Comparison of ENCODE assay signal across 8 cellular contexts in genomic region chr12:27185234-27186045, GRCh38. TPM values are rescaled to one million over a fixed set of nuclear protein-coding genes. Genes with fewer than 3 reads are reported as not detected.
DNase-seq lines count a peak whose midpoint lies in the region; ATAC-seq lines count a peak whose summit lies in the region.

No MANE protein-coding gene starts in this region.

- peak; percentile 48 for DNase-seq in activated CD4-positive, alpha-beta T cell treated with anti-CD3 and anti-CD28 coated beads for 48 hours
- DNase-seq in activated CD4-positive, alpha-beta T cell treated with anti-CD3 and anti-CD28 coated beads for 1 hour, result no peak
- peak; percentile 58 for DNase-seq in activated T-helper 1 cell treated with anti-CD3 and anti-CD28 coated beads, Interleukin-12 subunit alpha, Interleukin-12 subunit beta, Interleukin-2, Interleukin-4 antibody, amounts not matched to agents 30 ng/mL and 10 ng/mL and 1 ng/mL, durations not matched to agents 14 hours and 24 hours and 36 hours (ENCODE audit: low spot score)
- peak in 7 of 9 donors; percentile 9 to 36 (median 20) for DNase-seq in naive thymus-derived CD4-positive, alpha-beta T cell
- DNase-seq in left lobe of liver (ENCODE audit: low spot score), result no peak
- DNase-seq in GF-D8 (lab: John Stamatoyannopoulos, UW), result no peak
- DNase-seq in NCI-H2227 treated with DMSO at 0.1 percent for 48 hours (lab: John Stamatoyannopoulos, UW), result no peak

- peaks cover 40% of the 10 kb centered on the region for H3K4me1 Mint-ChIP-seq in activated T-helper 1 cell treated with anti-CD3 and anti-CD28 coated beads, Interleukin-12 subunit alpha, Interleukin-12 subunit beta, Interleukin-2, Interleukin-4 antibody, amounts not matched to agents 30 ng/mL and 10 ng/mL and 1 ng/mL, durations not matched to agents 14 hours and 24 hours and 36 hours (ENCODE audit: low read depth)
- peaks cover 2 to 17% (median 7%) of the 10 kb centered on the region in 7 donors for H3K4me1 Mint-ChIP-seq in naive thymus-derived CD4-positive, alpha-beta T cell

- POLR2A ChIA-PET in naive thymus-derived CD4-positive, alpha-beta T cell (lab: Charles Lee), result no interaction called here

- H3K4me3 Mint-ChIP-seq in activated T-helper 1 cell treated with anti-CD3 and anti-CD28 coated beads, Interleukin-12 subunit alpha, Interleukin-12 subunit beta, Interleukin-2, Interleukin-4 antibody, amounts not matched to agents 30 ng/mL and 10 ng/mL and 1 ng/mL, durations not matched to agents 14 hours and 24 hours and 36 hours, result peak overlapping the region; percentile 1
- peak overlapping the region in 1 of 10 donors; percentile 43 for H3K4me3 Mint-ChIP-seq in naive thymus-derived CD4-positive, alpha-beta T cell

- peaks cover 0 to 6% of the 10 kb centered on the region in 2 donors for H3K4me1 ChIP-seq in naive thymus-derived CD4-positive, alpha-beta T cell (ENCODE audit: control insufficient read depth in 2 of 2, insufficient read depth in 2 of 2, low read length in 2 of 2)

- no peaks in the 10 kb centered on the region for H3K9me3 Mint-ChIP-seq in activated T-helper 1 cell treated with anti-CD3 and anti-CD28 coated beads, Interleukin-12 subunit alpha, Interleukin-12 subunit beta, Interleukin-2, Interleukin-4 antibody, amounts not matched to agents 30 ng/mL and 10 ng/mL and 1 ng/mL, durations not matched to agents 14 hours and 24 hours and 36 hours
- peaks cover 0 to 3% (median 0%) of the 10 kb centered on the region in 11 donors for H3K9me3 Mint-ChIP-seq in naive thymus-derived CD4-positive, alpha-beta T cell

- no peak overlapping the region for H3K27ac ChIP-seq in naive thymus-derived CD4-positive, alpha-beta T cell (ENCODE audit: low read depth, low read length)

- no peaks in the 10 kb centered on the region for H3K36me3 Mint-ChIP-seq in activated T-helper 1 cell treated with anti-CD3 and anti-CD28 coated beads, Interleukin-12 subunit alpha, Interleukin-12 subunit beta, Interleukin-2, Interleukin-4 antibody, amounts not matched to agents 30 ng/mL and 10 ng/mL and 1 ng/mL, durations not matched to agents 14 hours and 24 hours and 36 hours (ENCODE audit: low read depth)
- H3K36me3 Mint-ChIP-seq in naive thymus-derived CD4-positive, alpha-beta T cell, result peaks cover 0 to 5% (median 0%) of the 10 kb centered on the region in 5 donors

- no peaks in the 10 kb centered on the region for H3K27me3 Mint-ChIP-seq in activated T-helper 1 cell treated with anti-CD3 and anti-CD28 coated beads, Interleukin-12 subunit alpha, Interleukin-12 subunit beta, Interleukin-2, Interleukin-4 antibody, amounts not matched to agents 30 ng/mL and 10 ng/mL and 1 ng/mL, durations not matched to agents 14 hours and 24 hours and 36 hours (ENCODE audit: insufficient read depth)
- no peaks in the 10 kb centered on the region for H3K27me3 Mint-ChIP-seq in naive thymus-derived CD4-positive, alpha-beta T cell

- no peak overlapping the region for H3K4me3 ChIP-seq in naive thymus-derived CD4-positive, alpha-beta T cell (ENCODE audit: low read length)

- no peaks in the 10 kb centered on the region for H3K9me3 ChIP-seq in naive thymus-derived CD4-positive, alpha-beta T cell (ENCODE audit: control insufficient read depth in 2 of 3, low read length in 3 of 3)

- no peaks in the 10 kb centered on the region for H3K36me3 ChIP-seq in naive thymus-derived CD4-positive, alpha-beta T cell (ENCODE audit: control insufficient read depth in 2 of 3, insufficient read depth in 3 of 3, low read length in 3 of 3)

- CTCF ChIA-PET in naive thymus-derived CD4-positive, alpha-beta T cell (lab: Charles Lee), result no interaction called here

- ATAC-seq in HG03135 (IDR thresholded peaks at IDR 0.05; ENCODE audit: unreplicated experiment) (peak; percentile 85), left lobe of liver (no peak)
- peak; percentile 78 for ATAC-seq in naive thymus-derived CD4-positive, alpha-beta T cell

- intact Hi-C loops in activated T-helper 1 cell treated with anti-CD3 and anti-CD28 coated beads, Interleukin-12 subunit alpha, Interleukin-12 subunit beta, Interleukin-2, Interleukin-4 antibody, amounts not matched to agents 30 ng/mL and 10 ng/mL and 1 ng/mL, durations not matched to agents 14 hours and 24 hours and 36 hours (cut with micrococcal nuclease), result loop anchor here (1.0 to 2.0 kb wide), 3 partner anchors 8 to 247 kb away; partner anchors contain the start of gene FGFR1OP2
- intact Hi-C loops in naive thymus-derived CD4-positive, alpha-beta T cell (cut with micrococcal nuclease), result loop anchor here in 1 of 2 donors (2.0 kb wide), 1 partner anchor 59 kb away; the partner anchor contains the start of gene STK38L

- peak overlapping the region; percentile 61 for H3K27ac Mint-ChIP-seq in activated T-helper 1 cell treated with anti-CD3 and anti-CD28 coated beads, Interleukin-12 subunit alpha, Interleukin-12 subunit beta, Interleukin-2, Interleukin-4 antibody, amounts not matched to agents 30 ng/mL and 10 ng/mL and 1 ng/mL, durations not matched to agents 14 hours and 24 hours and 36 hours
- H3K27ac Mint-ChIP-seq in naive thymus-derived CD4-positive, alpha-beta T cell, result peak overlapping the region in 4 of 9 donors; percentile 17 to 71 (median 52)

- no peaks in the 10 kb centered on the region for H3K27me3 ChIP-seq in naive thymus-derived CD4-positive, alpha-beta T cell (ENCODE audit: control insufficient read depth in 2 of 2, insufficient read depth in 2 of 2, low read length in 2 of 2)

RNA-seq across cellular contexts. Expression of gene STK38L, which starts 58.6 kb away (rescaled TPM):
- 20.5 and 23.3 TPM in 2 replicates for total RNA-seq in activated T-helper 1 cell treated with anti-CD3 and anti-CD28 coated beads, Interleukin-12 subunit alpha, Interleukin-12 subunit beta, Interleukin-2, Interleukin-4 antibody, amounts not matched to agents 30 ng/mL and 10 ng/mL and 1 ng/mL, durations not matched to agents 14 hours and 24 hours and 36 hours
- 10 to 100 TPM; 16.2 to 22.8 (median 21.2) TPM for total RNA-seq in naive thymus-derived CD4-positive, alpha-beta T cell
- polyA plus RNA-seq in naive thymus-derived CD4-positive, alpha-beta T cell, result 10 to 100 TPM in 1 of 2 donors, 1 to 10 TPM in 1; 7.2 to 11.2 TPM
- total RNA-seq in left lobe of liver, result 7.7 TPM

Comparison
In these comparisons a context has a peak if more than half of its experiments do, and no peak if none do; other contexts are left out.
1. DNase-seq: peak in activated CD4-positive, alpha-beta T cell treated with anti-CD3 and anti-CD28 coated beads for 48 hours (single experiment), activated T-helper 1 cell treated with anti-CD3 and anti-CD28 coated beads, Interleukin-12 subunit alpha, Interleukin-12 subunit beta, Interleukin-2, Interleukin-4 antibody, amounts not matched to agents 30 ng/mL and 10 ng/mL and 1 ng/mL, durations not matched to agents 14 hours and 24 hours and 36 hours (single experiment) and naive thymus-derived CD4-positive, alpha-beta T cell (7 of 9); none in activated CD4-positive, alpha-beta T cell treated with anti-CD3 and anti-CD28 coated beads for 1 hour (single experiment), left lobe of liver (single experiment), GF-D8 (single experiment) and NCI-H2227 treated with DMSO at 0.1 percent for 48 hours (single experiment).